ENCODE assay signal across 1 cellular context in the genomic region with DNA sequence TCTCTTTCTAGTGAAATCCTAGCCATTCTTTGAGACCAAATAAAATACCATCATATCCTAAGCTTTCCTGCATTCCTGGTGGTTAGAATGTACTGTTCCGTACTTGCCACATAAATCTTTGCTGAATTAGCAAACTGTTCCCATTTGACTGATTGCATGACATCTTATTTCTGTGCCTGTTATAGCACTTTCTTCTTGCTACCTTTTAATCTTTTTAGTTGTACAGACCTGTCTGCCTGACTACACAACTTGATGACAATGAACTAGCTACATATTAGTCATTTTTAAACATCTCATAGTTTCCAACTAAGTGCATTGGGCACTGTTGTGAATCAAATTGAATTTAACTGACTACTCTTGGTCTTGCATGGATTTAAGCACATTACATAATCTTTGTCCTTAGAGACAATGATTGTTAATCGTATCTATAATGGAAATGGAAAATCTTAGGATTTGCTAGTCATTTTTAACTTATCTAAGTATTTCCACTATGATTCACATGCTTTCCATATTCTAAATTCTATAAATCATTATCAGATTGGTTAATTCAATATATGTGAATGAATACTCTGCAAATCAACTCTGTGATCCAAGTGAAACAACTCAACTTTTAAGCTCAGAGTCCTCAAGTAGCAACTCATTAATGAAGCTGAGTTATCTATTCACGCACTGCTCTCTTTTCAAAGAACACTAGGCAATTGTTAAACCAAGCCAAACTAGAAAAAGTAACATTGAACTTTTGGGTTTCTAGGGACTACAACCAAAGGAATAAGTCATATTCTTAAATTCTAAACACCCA.
TF ChIP-seq lines count a peak whose summit lies in the region.

No MANE protein-coding gene starts in this region.

TF ChIP-seq in HepG2, 621 proteins besides CTCF, POLR2A, EP300 and RAD21 (continued from another document and continues in another):
- TF ChIP-seq, protein P1, sequence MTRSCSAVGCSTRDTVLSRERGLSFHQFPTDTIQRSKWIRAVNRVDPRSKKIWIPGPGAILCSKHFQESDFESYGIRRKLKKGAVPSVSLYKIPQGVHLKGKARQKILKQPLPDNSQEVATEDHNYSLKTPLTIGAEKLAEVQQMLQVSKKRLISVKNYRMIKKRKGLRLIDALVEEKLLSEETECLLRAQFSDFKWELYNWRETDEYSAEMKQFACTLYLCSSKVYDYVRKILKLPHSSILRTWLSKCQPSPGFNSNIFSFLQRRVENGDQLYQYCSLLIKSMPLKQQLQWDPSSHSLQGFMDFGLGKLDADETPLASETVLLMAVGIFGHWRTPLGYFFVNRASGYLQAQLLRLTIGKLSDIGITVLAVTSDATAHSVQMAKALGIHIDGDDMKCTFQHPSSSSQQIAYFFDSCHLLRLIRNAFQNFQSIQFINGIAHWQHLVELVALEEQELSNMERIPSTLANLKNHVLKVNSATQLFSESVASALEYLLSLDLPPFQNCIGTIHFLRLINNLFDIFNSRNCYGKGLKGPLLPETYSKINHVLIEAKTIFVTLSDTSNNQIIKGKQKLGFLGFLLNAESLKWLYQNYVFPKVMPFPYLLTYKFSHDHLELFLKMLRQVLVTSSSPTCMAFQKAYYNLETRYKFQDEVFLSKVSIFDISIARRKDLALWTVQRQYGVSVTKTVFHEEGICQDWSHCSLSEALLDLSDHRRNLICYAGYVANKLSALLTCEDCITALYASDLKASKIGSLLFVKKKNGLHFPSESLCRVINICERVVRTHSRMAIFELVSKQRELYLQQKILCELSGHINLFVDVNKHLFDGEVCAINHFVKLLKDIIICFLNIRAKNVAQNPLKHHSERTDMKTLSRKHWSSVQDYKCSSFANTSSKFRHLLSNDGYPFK (CRISPR knock-in tag; IDR thresholded peaks at IDR 0.05; ENCODE audit: borderline replicate concordance) = no peak
- TF ChIP-seq KDM5A (IDR thresholded peaks at IDR 0.05; ENCODE audit: borderline replicate concordance, low read length) (0 out of 2 replicates have a peak, but pooled peaks have one; percentile 50), WIZ (CRISPR knock-in tag; IDR thresholded peaks at IDR 0.05) (no peak), KDM1A (CRISPR knock-in tag; IDR thresholded peaks at IDR 0.05) (no peak), HNF4A (CRISPR knock-in tag; IDR thresholded peaks at IDR 0.05) (peak; percentile 62), HMG20A (CRISPR knock-in tag; IDR thresholded peaks at IDR 0.05; ENCODE audit: borderline replicate concordance) (peak; percentile 40; the same call in 1 of the 2 replicates), CAMTA2 (CRISPR knock-in tag; IDR thresholded peaks at IDR 0.05; ENCODE audit: borderline replicate concordance) (no peak), SOX6 (IDR thresholded peaks at IDR 0.05) (no peak), SOX6 (CRISPR knock-in tag; IDR thresholded peaks at IDR 0.05) (peak; percentile 10; the same call in 1 of the 2 replicates), CREB1 (IDR thresholded peaks at IDR 0.05) (no peak), CREB1 (CRISPR knock-in tag; IDR thresholded peaks at IDR 0.05) (peak; percentile 31; the same call in 1 of the 2 replicates), FOXO4 (CRISPR knock-in tag; conservative IDR thresholded peaks at IDR 0.05) (no peak), NCOR1 (IDR thresholded peaks at IDR 0.05; ENCODE audit: borderline replicate concordance, low read length) (peak; percentile 55; the same call in 1 of the 2 replicates), PITX1 (CRISPR knock-in tag; IDR thresholded peaks at IDR 0.05) (no peak), SRSF4 (IDR thresholded peaks at IDR 0.05; ENCODE audit: low read depth, low read length, poor library complexity, severe bottlenecking) (no peak), HOXD1 (CRISPR knock-in tag; IDR thresholded peaks at IDR 0.05) (no peak), ZNF724P (CRISPR knock-in tag; IDR thresholded peaks at IDR 0.05; ENCODE audit: borderline replicate concordance) (no peak), DRAP1 (CRISPR knock-in tag; IDR thresholded peaks at IDR 0.05) (peak; percentile 43; the same call in 1 of the 2 replicates), BRCA1 (CRISPR knock-in tag; IDR thresholded peaks at IDR 0.05) (no peak), MIXL1 (CRISPR knock-in tag; IDR thresholded peaks at IDR 0.05) (0 out of 2 replicates have a peak, but pooled peaks have one; percentile 31), EHMT2 (IDR thresholded peaks at IDR 0.05; ENCODE audit: borderline replicate concordance, low read depth, low read length) (peak; percentile 97; the same call in 1 of the 2 replicates), BCL6 (CRISPR knock-in tag; IDR thresholded peaks at IDR 0.05) (peak; percentile 80), ASH2L (IDR thresholded peaks at IDR 0.05; ENCODE audit: insufficient read length, low read depth, low read length) (peak; percentile 55), ZNF296 (CRISPR knock-in tag; conservative IDR thresholded peaks at IDR 0.05) (no peak), RNF219 (CRISPR knock-in tag; IDR thresholded peaks at IDR 0.05) (no peak), HNF1A (IDR thresholded peaks at IDR 0.05; ENCODE audit: low read depth) (peak; percentile 74), HNF1A (CRISPR knock-in tag; IDR thresholded peaks at IDR 0.05; ENCODE audit: borderline replicate concordance) (peak; percentile 48; the same call in 1 of the 2 replicates), HHEX (CRISPR knock-in tag; IDR thresholded peaks at IDR 0.05) (no peak), GFI1 (CRISPR knock-in tag; IDR thresholded peaks at IDR 0.05; ENCODE audit: borderline replicate concordance) (0 out of 2 replicates have a peak, but pooled peaks have one; percentile 19), ONECUT2 (CRISPR knock-in tag; IDR thresholded peaks at IDR 0.05) (no peak), ZNF256 (CRISPR knock-in tag; conservative IDR thresholded peaks at IDR 0.05) (no peak)
- TF ChIP-seq, protein P2, sequence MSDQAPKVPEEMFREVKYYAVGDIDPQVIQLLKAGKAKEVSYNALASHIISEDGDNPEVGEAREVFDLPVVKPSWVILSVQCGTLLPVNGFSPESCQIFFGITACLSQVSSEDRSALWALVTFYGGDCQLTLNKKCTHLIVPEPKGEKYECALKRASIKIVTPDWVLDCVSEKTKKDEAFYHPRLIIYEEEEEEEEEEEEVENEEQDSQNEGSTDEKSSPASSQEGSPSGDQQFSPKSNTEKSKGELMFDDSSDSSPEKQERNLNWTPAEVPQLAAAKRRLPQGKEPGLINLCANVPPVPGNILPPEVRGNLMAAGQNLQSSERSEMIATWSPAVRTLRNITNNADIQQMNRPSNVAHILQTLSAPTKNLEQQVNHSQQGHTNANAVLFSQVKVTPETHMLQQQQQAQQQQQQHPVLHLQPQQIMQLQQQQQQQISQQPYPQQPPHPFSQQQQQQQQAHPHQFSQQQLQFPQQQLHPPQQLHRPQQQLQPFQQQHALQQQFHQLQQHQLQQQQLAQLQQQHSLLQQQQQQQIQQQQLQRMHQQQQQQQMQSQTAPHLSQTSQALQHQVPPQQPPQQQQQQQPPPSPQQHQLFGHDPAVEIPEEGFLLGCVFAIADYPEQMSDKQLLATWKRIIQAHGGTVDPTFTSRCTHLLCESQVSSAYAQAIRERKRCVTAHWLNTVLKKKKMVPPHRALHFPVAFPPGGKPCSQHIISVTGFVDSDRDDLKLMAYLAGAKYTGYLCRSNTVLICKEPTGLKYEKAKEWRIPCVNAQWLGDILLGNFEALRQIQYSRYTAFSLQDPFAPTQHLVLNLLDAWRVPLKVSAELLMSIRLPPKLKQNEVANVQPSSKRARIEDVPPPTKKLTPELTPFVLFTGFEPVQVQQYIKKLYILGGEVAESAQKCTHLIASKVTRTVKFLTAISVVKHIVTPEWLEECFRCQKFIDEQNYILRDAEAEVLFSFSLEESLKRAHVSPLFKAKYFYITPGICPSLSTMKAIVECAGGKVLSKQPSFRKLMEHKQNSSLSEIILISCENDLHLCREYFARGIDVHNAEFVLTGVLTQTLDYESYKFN (CRISPR knock-in tag; conservative IDR thresholded peaks at IDR 0.05) = peak; percentile 62
- TF ChIP-seq, protein P3, sequence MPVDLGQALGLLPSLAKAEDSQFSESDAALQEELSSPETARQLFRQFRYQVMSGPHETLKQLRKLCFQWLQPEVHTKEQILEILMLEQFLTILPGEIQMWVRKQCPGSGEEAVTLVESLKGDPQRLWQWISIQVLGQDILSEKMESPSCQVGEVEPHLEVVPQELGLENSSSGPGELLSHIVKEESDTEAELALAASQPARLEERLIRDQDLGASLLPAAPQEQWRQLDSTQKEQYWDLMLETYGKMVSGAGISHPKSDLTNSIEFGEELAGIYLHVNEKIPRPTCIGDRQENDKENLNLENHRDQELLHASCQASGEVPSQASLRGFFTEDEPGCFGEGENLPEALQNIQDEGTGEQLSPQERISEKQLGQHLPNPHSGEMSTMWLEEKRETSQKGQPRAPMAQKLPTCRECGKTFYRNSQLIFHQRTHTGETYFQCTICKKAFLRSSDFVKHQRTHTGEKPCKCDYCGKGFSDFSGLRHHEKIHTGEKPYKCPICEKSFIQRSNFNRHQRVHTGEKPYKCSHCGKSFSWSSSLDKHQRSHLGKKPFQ (CRISPR knock-in tag; IDR thresholded peaks at IDR 0.05; ENCODE audit: insufficient replicate concordance) = no peak
- TF ChIP-seq, protein P4, sequence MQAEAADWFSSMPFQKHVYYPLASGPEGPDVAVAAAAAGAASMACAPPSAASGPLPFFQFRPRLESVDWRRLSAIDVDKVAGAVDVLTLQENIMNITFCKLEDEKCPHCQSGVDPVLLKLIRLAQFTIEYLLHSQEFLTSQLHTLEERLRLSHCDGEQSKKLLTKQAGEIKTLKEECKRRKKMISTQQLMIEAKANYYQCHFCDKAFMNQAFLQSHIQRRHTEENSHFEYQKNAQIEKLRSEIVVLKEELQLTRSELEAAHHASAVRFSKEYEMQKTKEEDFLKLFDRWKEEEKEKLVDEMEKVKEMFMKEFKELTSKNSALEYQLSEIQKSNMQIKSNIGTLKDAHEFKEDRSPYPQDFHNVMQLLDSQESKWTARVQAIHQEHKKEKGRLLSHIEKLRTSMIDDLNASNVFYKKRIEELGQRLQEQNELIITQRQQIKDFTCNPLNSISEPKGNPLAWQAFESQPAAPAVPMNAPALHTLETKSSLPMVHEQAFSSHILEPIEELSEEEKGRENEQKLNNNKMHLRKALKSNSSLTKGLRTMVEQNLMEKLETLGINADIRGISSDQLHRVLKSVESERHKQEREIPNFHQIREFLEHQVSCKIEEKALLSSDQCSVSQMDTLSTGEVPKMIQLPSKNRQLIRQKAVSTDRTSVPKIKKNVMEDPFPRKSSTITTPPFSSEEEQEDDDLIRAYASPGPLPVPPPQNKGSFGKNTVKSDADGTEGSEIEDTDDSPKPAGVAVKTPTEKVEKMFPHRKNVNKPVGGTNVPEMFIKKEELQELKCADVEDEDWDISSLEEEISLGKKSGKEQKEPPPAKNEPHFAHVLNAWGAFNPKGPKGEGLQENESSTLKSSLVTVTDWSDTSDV (CRISPR knock-in tag; IDR thresholded peaks at IDR 0.05) = no peak
